9 cellular contexts compared by ENCODE assay signal in genomic region chr3:16378920-16379319, GRCh38.
DNase-seq lines count a peak whose midpoint lies in the region; ATAC-seq and TF ChIP-seq lines count a peak whose summit lies in the region.
"Had no signal": no experiment of that assay in that cellular context is flagged by ENCODE, and none has a peak within 500 bp of the region (broad histone marks: within the 10 kb centered on the region; RNA-seq: fewer than 3 reads in every experiment).

No MANE protein-coding gene starts in this region.

- H3K4me3 ChIP-seq in OCI-LY7 (ENCODE audit: low read depth, low read length, poor library complexity, severe bottlenecking): peak overlapping the region; percentile 4
- H3K4me3 ChIP-seq in naive thymus-derived CD4-positive, alpha-beta T cell (ENCODE audit: low read length): no peak overlapping the region
- H3K4me3 ChIP-seq in uterus: no peak overlapping the region

- intact Hi-C loops in OCI-LY7 (cut with micrococcal nuclease; ENCODE audit: unreplicated experiment): loop anchor here (10.0 kb wide), 2 partner anchors 1366 to 1694 kb away; partner anchors contain the start of gene TBC1D5
- intact Hi-C loops in naive thymus-derived CD4-positive, alpha-beta T cell (cut with micrococcal nuclease): loop anchor here (5.0 to 10.0 kb wide), 3 partner anchors 88 to 774 kb away; partner anchors contain the start of genes BTD (in 1 of the 2) and HACL1 (in 1 of the 2)
- intact Hi-C loops in uterus (cut with DNase I; ENCODE audit: low total_unique reads): no loop called here

- peaks cover 0 to 75% (median 31%) of the 10 kb centered on the region in 5 donors for H3K36me3 Mint-ChIP-seq in naive thymus-derived CD4-positive, alpha-beta T cell

- CTCF ChIA-PET in OCI-LY7 (lab: Charles Lee; ENCODE audit: unreplicated experiment): interaction anchor here (1.5 kb wide), 1 partner anchor 45 kb away, joined by 3 read pairs; no protein-coding TSS in a partner anchor
- CTCF ChIA-PET in naive thymus-derived CD4-positive, alpha-beta T cell (lab: Charles Lee): interaction anchor here (0.9 to 1.7 kb wide), 3 partner anchors 12 to 20 kb away, joined by 3 to 5 read pairs (median 4); no protein-coding TSS in a partner anchor

- TF ChIP-seq CTCF in OCI-LY7 (conservative IDR thresholded peaks at IDR 0.05; ENCODE audit: low read length): no peak
- TF ChIP-seq CTCF in uterus (IDR thresholded peaks at IDR 0.05): no peak

- peaks cover 52 to 98% (median 87%) of the 10 kb centered on the region in 7 donors for H3K4me1 Mint-ChIP-seq in naive thymus-derived CD4-positive, alpha-beta T cell

- no peak for TF ChIP-seq POLR2A in uterus (IDR thresholded peaks at IDR 0.05)

- H3K27me3 Mint-ChIP-seq in naive thymus-derived CD4-positive, alpha-beta T cell: no peaks in the 10 kb centered on the region

- no peaks in the 10 kb centered on the region for H4K20me1 ChIP-seq in OCI-LY7 (ENCODE audit: insufficient read depth, low read length)

- H3K27ac Mint-ChIP-seq in naive thymus-derived CD4-positive, alpha-beta T cell: peak overlapping the region in 8 of 9 donors; percentile 54 to 94 (median 90)
- H3K27ac Mint-ChIP-seq: progenitor cell of endocrine pancreas had no signal

- peak overlapping the region; percentile 99 for H3K27ac ChIP-seq in OCI-LY7 (ENCODE audit: low read depth, low read length, poor library complexity, severe bottlenecking)
- H3K27ac ChIP-seq in naive thymus-derived CD4-positive, alpha-beta T cell (ENCODE audit: low read depth, low read length): no peak overlapping the region
- H3K27ac ChIP-seq in uterus: no peak overlapping the region

- H3K9me3 ChIP-seq in OCI-LY7 (ENCODE audit: low read length): no peaks in the 10 kb centered on the region
- H3K9me3 ChIP-seq in naive thymus-derived CD4-positive, alpha-beta T cell (ENCODE audit: control insufficient read depth in 2 of 3, low read length in 3 of 3): no peaks in the 10 kb centered on the region
- no peaks in the 10 kb centered on the region for H3K9me3 ChIP-seq in uterus

- H3K4me1 ChIP-seq in OCI-LY7 (ENCODE audit: insufficient read depth, low read length, poor library complexity, severe bottlenecking): peaks cover 96% of the 10 kb centered on the region
- peaks cover 28 to 60% of the 10 kb centered on the region in 2 donors for H3K4me1 ChIP-seq in naive thymus-derived CD4-positive, alpha-beta T cell (ENCODE audit: control insufficient read depth in 2 of 2, insufficient read depth in 2 of 2, low read length in 2 of 2)
- H3K4me1 ChIP-seq in uterus: peaks cover 0 to 3% of the 10 kb centered on the region in 2 donors

- no peaks in the 10 kb centered on the region for H3K27me3 ChIP-seq in naive thymus-derived CD4-positive, alpha-beta T cell (ENCODE audit: control insufficient read depth in 2 of 2, insufficient read depth in 2 of 2, low read length in 2 of 2)
- H3K27me3 ChIP-seq in uterus: no peaks in the 10 kb centered on the region

- no peaks in the 10 kb centered on the region for H3K9me2 ChIP-seq in OCI-LY7 (ENCODE audit: insufficient read depth, low read length)

- ATAC-seq in GM18858 (IDR thresholded peaks at IDR 0.05; ENCODE audit: unreplicated experiment): peak; percentile 42
- peak; percentile 19 for ATAC-seq in naive thymus-derived CD4-positive, alpha-beta T cell

- H3K4me3 Mint-ChIP-seq in naive thymus-derived CD4-positive, alpha-beta T cell: peak overlapping the region in 8 of 10 donors; percentile 26 to 85 (median 42)

- peaks cover 0 to 20% (median 4%) of the 10 kb centered on the region in 11 donors for H3K9me3 Mint-ChIP-seq in naive thymus-derived CD4-positive, alpha-beta T cell

- no peak overlapping the region for H2AFZ ChIP-seq in OCI-LY7 (ENCODE audit: low read length)

- DNase-seq in HCEC 1CT: peak; percentile 60
- no peak for DNase-seq in OCI-LY7 (ENCODE audit: low spot score)
- no peak for DNase-seq in naive thymus-derived CD4-positive, alpha-beta T cell
- no peak for DNase-seq in DMS 273 (lab: John Stamatoyannopoulos, UW; ENCODE audit: unreplicated experiment)
- DNase-seq in activated CD8-positive, alpha-beta memory T cell treated with anti-CD3 and anti-CD28 coated beads, Interleukin-2, amount 50 U/mL, for 4 hours: no peak
- no peak for DNase-seq in uterus
- no peak for DNase-seq in NCI-H1092 treated with DMSO at 0.1 percent for 48 hours (lab: John Stamatoyannopoulos, UW)

- H3K4me2 ChIP-seq in OCI-LY7 (ENCODE audit: low read length): peak overlapping the region; percentile 71

- POLR2A ChIA-PET in OCI-LY7 (lab: Charles Lee): interaction anchor here (0.6 to 3.3 kb wide), 13 partner anchors 19 to 157 kb away, joined by 3 to 21 read pairs (median 3); no protein-coding TSS in a partner anchor
- POLR2A ChIA-PET in naive thymus-derived CD4-positive, alpha-beta T cell (lab: Charles Lee): interaction anchor here (0.6 to 2.8 kb wide), 3 partner anchors 8 to 93 kb away, joined by 3 to 10 read pairs (median 3); no protein-coding TSS in a partner anchor

- peaks cover 79% of the 10 kb centered on the region for H3K36me3 ChIP-seq in OCI-LY7 (ENCODE audit: insufficient read depth, low read length)
- no peaks in the 10 kb centered on the region for H3K36me3 ChIP-seq in naive thymus-derived CD4-positive, alpha-beta T cell (ENCODE audit: control insufficient read depth in 2 of 3, insufficient read depth in 3 of 3, low read length in 3 of 3)
- H3K36me3 ChIP-seq in uterus: no peaks in the 10 kb centered on the region

- peaks cover 75% of the 10 kb centered on the region; the same call in 1 of the 2 replicates for H3K79me2 ChIP-seq in OCI-LY7 (ENCODE audit: insufficient read depth, low read depth, low read length)

- BruUV-seq in OCI-LY7 (replicated peaks; lab: Mats Ljungman, UMichigan): no TSS peak
